8 cellular contexts compared by ENCODE assay signal in the genomic region with DNA sequence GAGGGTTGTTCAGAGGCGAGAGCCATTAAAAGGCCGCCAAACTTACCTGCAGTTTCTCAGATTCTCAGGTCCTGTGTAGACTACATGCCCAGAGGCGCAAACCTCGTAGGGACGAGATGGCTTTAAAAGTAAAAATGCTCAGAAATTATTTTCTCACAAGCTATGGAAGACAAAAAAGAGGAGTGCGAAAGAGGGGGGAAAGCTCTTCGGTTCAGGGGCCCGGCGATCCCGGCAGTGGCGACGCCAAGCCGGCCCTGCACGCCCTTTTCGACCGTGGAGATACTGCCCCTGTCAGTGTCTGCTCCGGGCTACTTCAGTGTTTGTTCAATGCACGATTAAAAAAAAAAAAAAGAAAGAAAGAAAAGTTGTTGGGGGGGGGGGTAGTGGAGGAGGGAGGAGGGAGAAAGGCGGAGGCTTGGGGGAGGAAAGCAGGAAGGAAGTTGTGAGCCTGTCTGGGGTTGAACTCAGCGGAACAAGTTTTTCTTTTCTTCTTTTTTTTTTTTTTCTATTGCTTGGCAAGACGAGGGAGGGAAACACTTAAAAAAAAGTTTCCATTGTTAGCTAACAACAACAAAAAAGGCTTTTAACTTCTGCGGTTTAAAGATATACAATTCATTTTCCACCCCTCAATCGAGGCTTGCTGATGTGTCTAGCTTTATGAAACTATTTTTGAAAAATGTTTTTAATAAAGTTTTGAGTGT. TPM values are rescaled to one million over a fixed set of nuclear protein-coding genes. Genes with fewer than 3 reads are reported as not detected.
DNase-seq lines count a peak whose midpoint lies in the region; ATAC-seq and TF ChIP-seq lines count a peak whose summit lies in the region.

A gene (minus strand): TSS at position 288 of the 701 bp plus-strand sequence. CDS start 1,824 bp downstream, outside the sequence.

- H3K4me1 ChIP-seq in right atrium auricular region: peaks cover 0 to 28% of the 10 kb centered on the region in 2 donors

- peaks cover 23% of the 10 kb centered on the region for H3F3A ChIP-seq in SU-DHL-6 (ENCODE audit: insufficient read depth)

- peak within 1 kb of the TSS; percentile 99 for H3K4me3 ChIP-seq in SU-DHL-6 (ENCODE audit: insufficient read depth, low read length, poor library complexity, severe bottlenecking)
- H3K4me3 ChIP-seq in astrocyte of the cerebellum (ENCODE audit: low read depth, low read length): peak within 1 kb of the TSS; percentile 94
- H3K4me3 ChIP-seq in right atrium auricular region: peak within 1 kb of the TSS; percentile 61 to 80

- peak; percentile 27 for ATAC-seq in HG03095 (IDR thresholded peaks at IDR 0.05; ENCODE audit: unreplicated experiment)
- ATAC-seq in HG02852 (IDR thresholded peaks at IDR 0.05; ENCODE audit: unreplicated experiment): no peak

- H3K9me3 ChIP-seq in SU-DHL-6 (ENCODE audit: insufficient read depth, low read length): no peaks in the 10 kb centered on the region
- H3K9me3 ChIP-seq in right atrium auricular region: peaks cover 0 to 7% of the 10 kb centered on the region in 2 donors

- no peaks in the 10 kb centered on the region for H3K9me2 ChIP-seq in SU-DHL-6 (replicated peaks; ENCODE audit: insufficient read depth, low read length)

- H3K27me3 ChIP-seq in SU-DHL-6 (ENCODE audit: low read length): no peaks in the 10 kb centered on the region
- H3K27me3 ChIP-seq in right atrium auricular region: peaks cover 0 to 5% of the 10 kb centered on the region in 2 donors

- peak within 1 kb of the TSS; percentile 98 for H3K27ac ChIP-seq in SU-DHL-6 (ENCODE audit: low read depth, low read length)
- peak within 1 kb of the TSS; percentile 82 to 87 for H3K27ac ChIP-seq in right atrium auricular region

- peaks cover 12% of the 10 kb centered on the region; the same call in 1 of the 2 replicates for H3K36me3 ChIP-seq in SU-DHL-6 (ENCODE audit: low read length)
- peaks cover 10% of the 10 kb centered on the region for H3K36me3 ChIP-seq in right atrium auricular region

- TF ChIP-seq CTCF in SU-DHL-6 (IDR thresholded peaks at IDR 0.05; ENCODE audit: insufficient read depth, low read length, poor library complexity, severe bottlenecking) (no peak), astrocyte of the cerebellum (IDR thresholded peaks at IDR 0.05; ENCODE audit: low read depth, low read length, missing control alignments) (no peak), right atrium auricular region (IDR thresholded peaks at IDR 0.05) (no peak)

- peak within 1 kb of the TSS; percentile 96 for H3K4me2 ChIP-seq in SU-DHL-6 (ENCODE audit: low read depth, low read length, poor library complexity, severe bottlenecking)

- peaks cover 5% of the 10 kb centered on the region; the same call in 1 of the 2 replicates for H4K20me1 ChIP-seq in SU-DHL-6 (ENCODE audit: low read depth, low read length)

- DNase-seq in Daoy (ENCODE audit: low read depth) (peak; percentile 75), astrocyte of the cerebellum (ENCODE audit: low read depth) (peak; percentile 73), right atrium auricular region (ENCODE audit: low spot score) (no peak), putamen (ENCODE audit: low spot score) (peak; percentile 70), NCI-H2107 treated with DMSO at 0.1 percent for 48 hours (lab: John Stamatoyannopoulos, UW; ENCODE audit: unreplicated experiment) (no peak)

- in situ Hi-C loops in astrocyte of the cerebellum (cut with HindIII; ENCODE audit: low sequenced_read_pairs): no loop called here

- peak within 1 kb of the TSS; percentile 42 for H2AFZ ChIP-seq in SU-DHL-6 (ENCODE audit: low read depth, low read length, severe bottlenecking)

- H3K9ac ChIP-seq in SU-DHL-6 (ENCODE audit: low read length): peak within 1 kb of the TSS; percentile 98

- H3K79me2 ChIP-seq in SU-DHL-6 (ENCODE audit: insufficient read depth, low read length): peaks cover 47% of the 10 kb centered on the region

RNA-seq across cellular contexts. Expression of the gene that starts here (rescaled TPM):
- 2.3 and 5.4 TPM in 2 replicates for total RNA-seq in Daoy (2014; rRNA removed; shearing (Covaris generic))
- 10 to 100 TPM; 10.8 to 11.0 TPM for total RNA-seq in right atrium auricular region

Comparison
In these comparisons a context has a peak if more than half of its experiments do, and no peak if none do; other contexts are left out.
1. DNase-seq: peak in Daoy (single experiment), astrocyte of the cerebellum (single experiment) and putamen (single experiment); none in right atrium auricular region (single experiment) and NCI-H2107 treated with DMSO at 0.1 percent for 48 hours (single experiment).
2. Peak in every context shown above with its lines, with median percentiles within 50 percentile points of each other: H3K4me3 ChIP-seq.